11 cellular contexts compared by ENCODE assay signal in genomic region chr6:139251377-139252017, GRCh38. TPM values are rescaled to one million over a fixed set of nuclear protein-coding genes. Genes with fewer than 3 reads are reported as not detected.
DNase-seq lines count a peak whose midpoint lies in the region; TF ChIP-seq lines count a peak whose summit lies in the region.
"Had no signal": no experiment of that assay in that cellular context is flagged by ENCODE, and none has a peak within 500 bp of the region (broad histone marks: within the 10 kb centered on the region; RNA-seq: fewer than 3 reads in every experiment).

No MANE protein-coding gene starts in this region.

- H3K27me3 Mint-ChIP-seq in endodermal cell (ENCODE audit: insufficient read depth), result no peaks in the 10 kb centered on the region
- H3K27me3 Mint-ChIP-seq: B cell had no signal

- intact Hi-C loops in esophagus muscularis mucosa (cut with DNase I), result loop anchor here (5.0 kb wide), 1 partner anchor 36 kb away; no protein-coding TSS in a partner anchor

- TF ChIP-seq POLR2A in esophagus muscularis mucosa (IDR thresholded peaks at IDR 0.05; ENCODE audit: low read depth), result no peak

- TF ChIP-seq EP300 in esophagus muscularis mucosa (IDR thresholded peaks at IDR 0.05), result no peak

- no peaks in the 10 kb centered on the region for H3K27me3 ChIP-seq in esophagus muscularis mucosa
- H3K27me3 ChIP-seq in endodermal cell (ENCODE audit: control insufficient read depth, insufficient read depth, low read length, poor library complexity, severe bottlenecking), result no peaks in the 10 kb centered on the region

- whole genome bisulfite sequencing in esophagus muscularis mucosa, result 44% methylated on average over 3 of the region's 3 CpGs
- 96 to 100% methylated on average over 1 to 3 of the region's 3 CpGs for WGBS in endodermal cell (ENCODE audit: insufficient coverage in 1 of 2, insufficient read length in 1 of 2), 2 experiments

- H3K9ac ChIP-seq in endodermal cell (ENCODE audit: extremely low read depth, low read length, poor library complexity, severe bottlenecking), result no peak overlapping the region

- H3K4me1 ChIP-seq in esophagus muscularis mucosa (peaks cover 18 to 23% (median 19%) of the 10 kb centered on the region in 4 donors), endodermal cell (ENCODE audit: control insufficient read depth, insufficient read depth, low read length) (no peaks in the 10 kb centered on the region)

- no peak for TF ChIP-seq CTCF in esophagus muscularis mucosa (IDR thresholded peaks at IDR 0.05)
- TF ChIP-seq CTCF in endodermal cell (conservative IDR thresholded peaks at IDR 0.05), result no peak

- no peaks in the 10 kb centered on the region for H3K4me1 Mint-ChIP-seq in endodermal cell

- no peak overlapping the region for H3K27ac Mint-ChIP-seq in endodermal cell
- H3K27ac Mint-ChIP-seq: B cell had no signal

- no peaks in the 10 kb centered on the region for H3K36me3 Mint-ChIP-seq in endodermal cell (ENCODE audit: low read depth)

- no peak overlapping the region for H3K4me3 Mint-ChIP-seq in endodermal cell
- H3K4me3 Mint-ChIP-seq: B cell had no signal

- H3K4me3 ChIP-seq in esophagus muscularis mucosa, result no peak overlapping the region
- no peak overlapping the region for H3K4me3 ChIP-seq in endodermal cell (ENCODE audit: low read length)

- H3K9me3 Mint-ChIP-seq in endodermal cell, result no peaks in the 10 kb centered on the region

- peak overlapping the region in 3 of 4 donors; percentile 5 to 53 (median 40) for H3K27ac ChIP-seq in esophagus muscularis mucosa (replicated peaks in 1 of 4)
- no peak overlapping the region for H3K27ac ChIP-seq in endodermal cell (ENCODE audit: low read depth, low read length)

- H3K9me3 ChIP-seq in esophagus muscularis mucosa (no peaks in the 10 kb centered on the region), endodermal cell (ENCODE audit: control insufficient read depth, low read length) (no peaks in the 10 kb centered on the region)

- H3K36me3 ChIP-seq in esophagus muscularis mucosa, result peaks cover 0 to 22% (median 0%) of the 10 kb centered on the region in 4 donors
- H3K36me3 ChIP-seq in endodermal cell (ENCODE audit: control insufficient read depth, insufficient read depth, low read length), result no peaks in the 10 kb centered on the region

- DNase-seq in AG08395 (ENCODE audit: low spot score) (peak; percentile 18), LHCN-M2 (ENCODE audit: low read depth) (peak; percentile 26), esophagus muscularis mucosa (ENCODE audit: extremely low spot score) (no peak), myocyte (ENCODE audit: low read depth) (peak; percentile 67), LoVo (ENCODE audit: low spot score) (no peak), SIG-M5 (lab: John Stamatoyannopoulos, UW) (no peak), endodermal cell (no peak), activated gamma-delta T cell (lab: John Stamatoyannopoulos, UW) (no peak)
- DNase-seq: NCI-H1105, NCI-H524 treated with DMSO at 0.1 percent for 48 hours had no signal

RNA-seq across cellular contexts. Expression of gene TXLNB, which starts 40.3 kb away (rescaled TPM):
- total RNA-seq in LHCN-M2 (2014; rRNA removed), result 1.2 and 2.1 TPM in 2 replicates
- 0.09 TPM for polyA plus RNA-seq in LHCN-M2 (2012)
- 1 to 10 TPM; 2.1 to 5.7 (median 2.9) TPM for total RNA-seq in esophagus muscularis mucosa
- total RNA-seq in myocyte, result 65.8 and 77.7 TPM in 2 replicates
- polyA plus RNA-seq in myocyte (2012), result 13.2 TPM
- total RNA-seq in endodermal cell, result not detected
- 0.46 TPM for polyA plus RNA-seq in endodermal cell (2013, experiment 1 of 2)
- 0.62 TPM for polyA plus RNA-seq in endodermal cell (2013, experiment 2 of 2)

Comparison
In these comparisons a context has a peak if more than half of its experiments do, and no peak if none do; other contexts are left out.
1. DNase-seq: peak in AG08395 (single experiment), LHCN-M2 (single experiment) and myocyte (single experiment); none in esophagus muscularis mucosa (single experiment), LoVo (single experiment), SIG-M5 (single experiment), endodermal cell (single experiment) and activated gamma-delta T cell (single experiment).